ENCODE assay signal across 13 cellular contexts in genomic region chr12:9793774-9794395, GRCh38. TPM values are rescaled to one million over a fixed set of nuclear protein-coding genes. Genes with fewer than 3 reads are reported as not detected.
DNase-seq lines count a peak whose midpoint lies in the region; ATAC-seq and TF ChIP-seq lines count a peak whose summit lies in the region.
"Had no signal": no experiment of that assay in that cellular context is flagged by ENCODE, and none has a peak within 500 bp of the region (broad histone marks: within the 10 kb centered on the region; RNA-seq: fewer than 3 reads in every experiment).

No MANE protein-coding gene starts in this region.

- WGBS in spleen, 5 donors, result 15 to 31% (median 20%) methylated on average over 8 of the region's 8 CpGs

- no peaks in the 10 kb centered on the region for H3K36me3 ChIP-seq in spleen
- H3K36me3 ChIP-seq: left ventricle myocardium inferior had no signal

- H3K4me3 Mint-ChIP-seq in activated T-cell treated with anti-CD3 and anti-CD28 coated beads, Interleukin-2, amount 50 U/mL, for 4 hours, result peak overlapping the region; percentile 76
- peak overlapping the region; percentile 58 for H3K4me3 Mint-ChIP-seq in activated T-helper 2 cell treated with anti-CD3 and anti-CD28 coated beads, Interferon-gamma antibody, Interleukin-2, Interleukin-4, amounts not matched to agents 10 μg/mL and 5 μg/mL and 100 μg/mL, durations not matched to agents 14 hours and 24 hours and 36 hours (ENCODE audit: low read depth)

- intact Hi-C loops in activated T-helper 2 cell treated with anti-CD3 and anti-CD28 coated beads, Interferon-gamma antibody, Interleukin-2, Interleukin-4, amounts not matched to agents 10 μg/mL and 5 μg/mL and 100 μg/mL, durations not matched to agents 14 hours and 24 hours and 36 hours (cut with micrococcal nuclease), result loop anchor here (1.0 to 10.0 kb wide), 5 partner anchors 21 to 549 kb away; partner anchors contain the start of gene KLRD1
- intact Hi-C loops in spleen (cut with DNase I; ENCODE audit: low total_unique reads), result no loop called here
- intact Hi-C loops in Right ventricle myocardium inferior (cut with DNase I), result no loop called here

- H3K4me1 ChIP-seq in spleen, result peaks cover 5 to 60% (median 36%) of the 10 kb centered on the region in 6 donors
- H3K4me1 ChIP-seq: left ventricle myocardium inferior had no signal

- no peak for TF ChIP-seq POLR2A in spleen (IDR thresholded peaks at IDR 0.05)

- H3K9me3 Mint-ChIP-seq in activated T-cell treated with anti-CD3 and anti-CD28 coated beads, Interleukin-2, amount 50 U/mL, for 4 hours, result peaks cover 4% of the 10 kb centered on the region
- peaks cover 17% of the 10 kb centered on the region for H3K9me3 Mint-ChIP-seq in activated T-helper 2 cell treated with anti-CD3 and anti-CD28 coated beads, Interferon-gamma antibody, Interleukin-2, Interleukin-4, amounts not matched to agents 10 μg/mL and 5 μg/mL and 100 μg/mL, durations not matched to agents 14 hours and 24 hours and 36 hours

- TF ChIP-seq CTCF in spleen (IDR thresholded peaks at IDR 0.05 in 8 of 11, conservative IDR thresholded peaks at IDR 0.05 in 3 of 11), result no peak

- no peaks in the 10 kb centered on the region for H3K27me3 Mint-ChIP-seq in activated T-cell treated with anti-CD3 and anti-CD28 coated beads, Interleukin-2, amount 50 U/mL, for 4 hours (ENCODE audit: low read depth)
- no peaks in the 10 kb centered on the region for H3K27me3 Mint-ChIP-seq in activated T-helper 2 cell treated with anti-CD3 and anti-CD28 coated beads, Interferon-gamma antibody, Interleukin-2, Interleukin-4, amounts not matched to agents 10 μg/mL and 5 μg/mL and 100 μg/mL, durations not matched to agents 14 hours and 24 hours and 36 hours (ENCODE audit: low read depth)

- H3K27ac Mint-ChIP-seq in activated T-helper 2 cell treated with anti-CD3 and anti-CD28 coated beads, Interferon-gamma antibody, Interleukin-2, Interleukin-4, amounts not matched to agents 10 μg/mL and 5 μg/mL and 100 μg/mL, durations not matched to agents 14 hours and 24 hours and 36 hours, result peak overlapping the region; percentile 83

- no peak for ATAC-seq in activated T-cell treated with anti-CD3 and anti-CD28 coated beads, Interleukin-2, amount 50 U/mL, for 4 hours
- ATAC-seq in Right ventricle myocardium inferior, result no peak
- ATAC-seq in HG03108 (IDR thresholded peaks at IDR 0.05; ENCODE audit: unreplicated experiment), result no peak

- no peaks in the 10 kb centered on the region for H3K27me3 ChIP-seq in spleen (replicated peaks in 1 of 7)

- no peak overlapping the region for H3K4me3 ChIP-seq in spleen
- H3K4me3 ChIP-seq: left ventricle myocardium inferior, SK-N-MC had no signal

- H3K4me1 Mint-ChIP-seq in activated T-cell treated with anti-CD3 and anti-CD28 coated beads, Interleukin-2, amount 50 U/mL, for 4 hours (ENCODE audit: low read depth), result peaks cover 67% of the 10 kb centered on the region
- peaks cover 65% of the 10 kb centered on the region for H3K4me1 Mint-ChIP-seq in activated T-helper 2 cell treated with anti-CD3 and anti-CD28 coated beads, Interferon-gamma antibody, Interleukin-2, Interleukin-4, amounts not matched to agents 10 μg/mL and 5 μg/mL and 100 μg/mL, durations not matched to agents 14 hours and 24 hours and 36 hours (ENCODE audit: low read depth)

- peak overlapping the region in 6 of 8 donors; percentile 8 to 58 (median 35) for H3K27ac ChIP-seq in spleen
- H3K27ac ChIP-seq: left ventricle myocardium inferior, SK-N-MC had no signal

- H3K9me3 ChIP-seq in spleen, result peaks cover 0 to 10% (median 0%) of the 10 kb centered on the region in 8 donors

- no peak for DNase-seq in activated T-cell treated with anti-CD3 and anti-CD28 coated beads, Interleukin-2, amount 50 U/mL, for 4 hours
- DNase-seq in activated T-cell treated with anti-CD3 and anti-CD28 coated beads, Interleukin-2, amount 50 U/mL, for 48 hours, result no peak
- DNase-seq in NOMO-1 treated with DMSO at 0.1 percent for 48 hours (lab: John Stamatoyannopoulos, UW; ENCODE audit: unreplicated experiment) (peak; percentile 96), spleen (no peak), Right ventricle myocardium inferior (ENCODE audit: missing footprints) (no peak), amygdala (lab: John Stamatoyannopoulos, UW) (no peak)
- DNase-seq in activated T-helper 2 cell treated with anti-CD3 and anti-CD28 coated beads, Interferon-gamma antibody, Interleukin-2, Interleukin-4, amounts not matched to agents 10 μg/mL and 5 μg/mL and 100 μg/mL, durations not matched to agents 14 hours and 24 hours and 36 hours (ENCODE audit: low spot score), result no peak
- DNase-seq: activated CD4-positive, alpha-beta T cell treated with anti-CD3 and anti-CD28 coated beads, Interleukin-2, amount 50 U/mL, for 48 hours; left ventricle myocardium inferior had no signal

- no peaks in the 10 kb centered on the region for H3K36me3 Mint-ChIP-seq in activated T-cell treated with anti-CD3 and anti-CD28 coated beads, Interleukin-2, amount 50 U/mL, for 4 hours (ENCODE audit: insufficient read depth)
- H3K36me3 Mint-ChIP-seq in activated T-helper 2 cell treated with anti-CD3 and anti-CD28 coated beads, Interferon-gamma antibody, Interleukin-2, Interleukin-4, amounts not matched to agents 10 μg/mL and 5 μg/mL and 100 μg/mL, durations not matched to agents 14 hours and 24 hours and 36 hours (ENCODE audit: low read depth), result peaks cover 4% of the 10 kb centered on the region

RNA-seq across cellular contexts. Expression of gene CD69, which starts 33.2 kb away (rescaled TPM):
- 100 to 1,000 TPM; 253 to 322 (median 318) TPM for total RNA-seq in activated T-cell treated with anti-CD3 and anti-CD28 coated beads, Interleukin-2, amount 50 U/mL, for 4 hours
- 70.9 and 72.2 TPM in 2 replicates for total RNA-seq in activated T-helper 2 cell treated with anti-CD3 and anti-CD28 coated beads, Interferon-gamma antibody, Interleukin-2, Interleukin-4, amounts not matched to agents 10 μg/mL and 5 μg/mL and 100 μg/mL, durations not matched to agents 14 hours and 24 hours and 36 hours
- 100 to 1,000 TPM in 1 of 7 donors, 10 to 100 TPM in 6; 29.5 to 123 (median 65.6) TPM for total RNA-seq in spleen
- polyA plus RNA-seq in spleen, result 10 to 100 TPM; 49.2 to 71.6 (median 55.1) TPM
- total RNA-seq in Right ventricle myocardium inferior, result 0.32 TPM

RNA-seq across cellular contexts. Expression of gene KLRF1, which starts 33.4 kb away (rescaled TPM):
- total RNA-seq in activated T-cell treated with anti-CD3 and anti-CD28 coated beads, Interleukin-2, amount 50 U/mL, for 4 hours, result not detected
- total RNA-seq in activated T-helper 2 cell treated with anti-CD3 and anti-CD28 coated beads, Interferon-gamma antibody, Interleukin-2, Interleukin-4, amounts not matched to agents 10 μg/mL and 5 μg/mL and 100 μg/mL, durations not matched to agents 14 hours and 24 hours and 36 hours, result not detected in 2 replicates
- 10 to 100 TPM in 4 of 7 donors, 1 to 10 TPM in 3; 7.9 to 22.6 (median 11.4) TPM for total RNA-seq in spleen
- 10 to 100 TPM in 1 of 3 donors, 1 to 10 TPM in 2; 8.4 to 10.2 (median 8.6) TPM for polyA plus RNA-seq in spleen
- total RNA-seq in Right ventricle myocardium inferior, result 0.24 TPM
- total RNA-seq: glomerular endothelial cell, left ventricle myocardium inferior, skeletal muscle tissue had no signal

Comparison
In these comparisons a context has a peak if more than half of its experiments do, and no peak if none do; other contexts are left out.
1. RNA of gene CD69, which starts 33.2 kb away (total RNA-seq): 253 to 322 TPM in activated T-cell treated with anti-CD3 and anti-CD28 coated beads, Interleukin-2, amount 50 U/mL, for 4 hours, 70.9 to 72.2 TPM in activated T-helper 2 cell treated with anti-CD3 and anti-CD28 coated beads, Interferon-gamma antibody, Interleukin-2, Interleukin-4, amounts not matched to agents 10 μg/mL and 5 μg/mL and 100 μg/mL, durations not matched to agents 14 hours and 24 hours and 36 hours and 29.5 to 123 TPM in spleen; 0.32 TPM in Right ventricle myocardium inferior (single experiment); every median in the first group is over 10 times any median in the second.